Comparison of ENCODE assay signal across 10 cellular contexts in genomic region chr10:88027570-88027969, GRCh38.
A peak's percentile ranks its signal among the peaks of the same experiment; 100 is the strongest.
DNase-seq lines count a peak whose midpoint lies in the region; ATAC-seq and TF ChIP-seq lines count a peak whose summit lies in the region.
"Had no signal": no experiment of that assay in that cellular context is flagged by ENCODE, and none has a peak within 500 bp of the region (broad histone marks: within the 10 kb centered on the region; RNA-seq: fewer than 3 reads in every experiment).

No MANE protein-coding gene starts in this region.

- POLR2A ChIA-PET in GM10248 (lab: Yijun Ruan, JAX) (no interaction called here), activated B cell treated with CpG ODN at 0.5 μM for 24 hours (lab: Charles Lee) (interaction anchor here (0.8 to 2.1 kb wide), 3 partner anchors 41 to 165 kb away, joined by 3 to 5 read pairs (median 3); no protein-coding TSS in a partner anchor)

- H3K9me2 ChIP-seq in GM23248 (ENCODE audit: insufficient read depth), result no peaks in the 10 kb centered on the region

- no peaks in the 10 kb centered on the region for H3K79me2 ChIP-seq in GM23248 (ENCODE audit: insufficient read depth)

- in situ Hi-C loops in GM23248 (cut with MboI), result no loop called here

- H3K27me3 Mint-ChIP-seq in activated B cell treated with CpG ODN at 0.5 μM for 24 hours, result no peaks in the 10 kb centered on the region
- H3K27me3 Mint-ChIP-seq: activated CD4-positive, alpha-beta memory T cell treated with anti-CD3 and anti-CD28 coated beads for 36 hours had no signal

- no peak overlapping the region for H3K9ac ChIP-seq in GM23248

- H3K4me1 Mint-ChIP-seq in activated B cell treated with CpG ODN at 0.5 μM for 24 hours, result peaks cover 24% of the 10 kb centered on the region

- intact Hi-C loops in activated B cell treated with CpG ODN at 0.5 μM for 24 hours (cut with micrococcal nuclease), result loop anchor here (1.0 to 5.0 kb wide), 3 partner anchors 40 to 87 kb away; no protein-coding TSS in a partner anchor
- intact Hi-C loops in psoas muscle (cut with DNase I), result no loop called here

- H3K4me3 ChIP-seq in psoas muscle, result no peak overlapping the region
- H3K4me3 ChIP-seq in GM23248, result no peak overlapping the region

- peaks cover 4% of the 10 kb centered on the region for H3K9me3 Mint-ChIP-seq in activated B cell treated with CpG ODN at 0.5 μM for 24 hours
- H3K9me3 Mint-ChIP-seq: activated CD4-positive, alpha-beta memory T cell treated with anti-CD3 and anti-CD28 coated beads for 36 hours had no signal

- DNase-seq in GM10248 (ENCODE audit: extremely low spot score) (peak; percentile 47), activated B cell treated with CpG ODN at 0.5 μM for 24 hours (no peak), psoas muscle (peak in 1 of 2 donors; percentile 64), GM23248 (no peak)
- DNase-seq in stimulated activated CD4-positive, alpha-beta T cell treated with anti-CD3 and anti-CD28 coated beads, Interleukin-12 subunit alpha, Interleukin-12 subunit beta, amount 100 ng/mL, for 4 hours, result no peak
- DNase-seq: activated CD4-positive, alpha-beta memory T cell treated with anti-CD3 and anti-CD28 coated beads for 36 hours; islet precursor cell had no signal

- CTCF ChIA-PET in GM10248 (lab: Yijun Ruan, JAX) (interaction anchor here (1.1 to 1.4 kb wide), 3 partner anchors 13 to 107 kb away, joined by 3 to 4 read pairs (median 3); no protein-coding TSS in a partner anchor), activated B cell treated with CpG ODN at 0.5 μM for 24 hours (lab: Charles Lee) (interaction anchor here (1.6 kb wide), 1 partner anchor 81 kb away, joined by 3 read pairs; no protein-coding TSS in a partner anchor)

- no peaks in the 10 kb centered on the region for H3K27me3 ChIP-seq in psoas muscle (ENCODE audit: insufficient read depth in 3 of 3, low read length in 2 of 3)
- H3K27me3 ChIP-seq in GM23248 (replicated peaks; ENCODE audit: insufficient read depth), result no peaks in the 10 kb centered on the region

- H3F3A ChIP-seq in GM23248 (ENCODE audit: insufficient read depth), result peaks cover 5% of the 10 kb centered on the region

- ATAC-seq in HG03095 (IDR thresholded peaks at IDR 0.05; ENCODE audit: unreplicated experiment) (peak; percentile 69), activated B cell treated with CpG ODN at 0.5 μM for 24 hours (ENCODE audit: low read depth) (peak; percentile 77), psoas muscle (peak in 3 of 4 donors; percentile 42 to 60 (median 51)), HG02763 (IDR thresholded peaks at IDR 0.05; ENCODE audit: unreplicated experiment) (no peak), GM21515 (IDR thresholded peaks at IDR 0.05; ENCODE audit: unreplicated experiment) (no peak)

- peak overlapping the region; percentile 39 for H3K4me3 Mint-ChIP-seq in activated B cell treated with CpG ODN at 0.5 μM for 24 hours
- H3K4me3 Mint-ChIP-seq: activated CD4-positive, alpha-beta memory T cell treated with anti-CD3 and anti-CD28 coated beads for 36 hours had no signal

- H2AFZ ChIP-seq in GM23248, result no peak overlapping the region

- WGBS in psoas muscle, 3 donors, result 67 to 76% (median 76%) methylated on average over 4 of the region's 4 CpGs
- 88 to 90% methylated on average over 4 of the region's 4 CpGs for WGBS in GM23248 (ENCODE audit: low coverage in 1 of 2, low lambda C conversion rate in 2 of 2, missing lambda C conversion rate in 2 of 2), 2 experiments

- H3K36me3 ChIP-seq in psoas muscle (ENCODE audit: insufficient read depth in 1 of 2, low read depth in 1 of 2), result no peaks in the 10 kb centered on the region
- no peaks in the 10 kb centered on the region for H3K36me3 ChIP-seq in GM23248 (ENCODE audit: low read depth)

- H3K9me3 ChIP-seq in psoas muscle (no peaks in the 10 kb centered on the region), GM23248 (ENCODE audit: low read depth) (no peaks in the 10 kb centered on the region)

- H3K27ac ChIP-seq in psoas muscle (no peak overlapping the region), GM23248 (no peak overlapping the region)

- H4K20me1 ChIP-seq in GM23248 (ENCODE audit: insufficient read depth), result no peaks in the 10 kb centered on the region

- H3K4me1 ChIP-seq in psoas muscle, result no peaks in the 10 kb centered on the region
- peaks cover 6% of the 10 kb centered on the region; the same call in 1 of the 2 replicates for H3K4me1 ChIP-seq in GM23248 (ENCODE audit: insufficient read depth)

- H3K27ac Mint-ChIP-seq in activated B cell treated with CpG ODN at 0.5 μM for 24 hours, result peak overlapping the region; percentile 81
- H3K27ac Mint-ChIP-seq: activated CD4-positive, alpha-beta memory T cell treated with anti-CD3 and anti-CD28 coated beads for 36 hours had no signal

- H3K4me2 ChIP-seq in GM23248 (ENCODE audit: unreplicated experiment), result no peak overlapping the region

- no peaks in the 10 kb centered on the region for H3K36me3 Mint-ChIP-seq in activated B cell treated with CpG ODN at 0.5 μM for 24 hours (ENCODE audit: low read depth)
- H3K36me3 Mint-ChIP-seq: activated CD4-positive, alpha-beta memory T cell treated with anti-CD3 and anti-CD28 coated beads for 36 hours had no signal

- TF ChIP-seq CTCF in GM10248 (IDR thresholded peaks at IDR 0.05; ENCODE audit: control extremely low read depth, extremely low read depth, low read depth, missing control alignments) (no peak), activated B cell treated with CpG ODN at 0.5 μM for 24 hours (IDR thresholded peaks at IDR 0.05) (no peak), psoas muscle (IDR thresholded peaks at IDR 0.05) (no peak)

Comparison
In these comparisons a context has a peak if more than half of its experiments do, and no peak if none do; other contexts are left out.
1. ATAC-seq: peak in HG03095 (single experiment), activated B cell treated with CpG ODN at 0.5 μM for 24 hours (single experiment) and psoas muscle (3 of 4); none in HG02763 (single experiment) and GM21515 (single experiment).